In genomic region chr2:218671077-218671653, GRCh38 we compare ENCODE assay signal across 8 cellular contexts.
DNase-seq lines count a peak whose midpoint lies in the region; TF ChIP-seq lines count a peak whose summit lies in the region.

No MANE protein-coding gene starts in this region.

- peak overlapping the region; percentile 95 for H3K4me3 Mint-ChIP-seq in dendritic cell treated with granulocyte-macrophage colony-stimulating factor and Interleukin-4, amounts not matched to agents 40 ng/mL and 50 ng/mL, for 4 days
- peak overlapping the region; percentile 98 to 100 (median 98) for H3K4me3 Mint-ChIP-seq in nephron

- no peaks in the 10 kb centered on the region for H3K27me3 Mint-ChIP-seq in dendritic cell treated with granulocyte-macrophage colony-stimulating factor and Interleukin-4, amounts not matched to agents 40 ng/mL and 50 ng/mL, for 4 days
- no peaks in the 10 kb centered on the region for H3K27me3 Mint-ChIP-seq in nephron (ENCODE audit: low read depth)

- H3K9me3 ChIP-seq in MM.1S (replicated peaks; ENCODE audit: insufficient read depth, low read length): no peaks in the 10 kb centered on the region

- no peaks in the 10 kb centered on the region for H3K27me3 ChIP-seq in MM.1S (replicated peaks; ENCODE audit: insufficient read depth, low read length)

- H3K4me3 ChIP-seq in MM.1S (ENCODE audit: low read length): peak overlapping the region; percentile 72

- H3K9ac ChIP-seq in MM.1S (ENCODE audit: low read length): peak overlapping the region; percentile 72

- H3K4me1 Mint-ChIP-seq in dendritic cell treated with granulocyte-macrophage colony-stimulating factor and Interleukin-4, amounts not matched to agents 40 ng/mL and 50 ng/mL, for 4 days (ENCODE audit: low read depth): peaks cover 19% of the 10 kb centered on the region
- H3K4me1 Mint-ChIP-seq in nephron: peaks cover 19% of the 10 kb centered on the region

- DNase-seq in DMS53 (lab: John Stamatoyannopoulos, UW) (peak; percentile 39), DMS53 treated with DMSO at 0.1 percent for 48 hours (lab: John Stamatoyannopoulos, UW; ENCODE audit: unreplicated experiment) (no peak), MM.1S (no peak), GM19240 (ENCODE audit: insufficient read length, low spot score) (no peak), HuH-7 (ENCODE audit: low spot score) (no peak)
- no peak for DNase-seq in stimulated activated CD4-positive, alpha-beta T cell treated with anti-CD3 and anti-CD28 coated beads, Interleukin-15, amount 100 ng/mL, for 24 hours

- no peaks in the 10 kb centered on the region for H3K36me3 ChIP-seq in MM.1S (replicated peaks; ENCODE audit: insufficient read depth, low read length)

- H3F3A ChIP-seq in MM.1S (ENCODE audit: insufficient read depth, low read length): no peaks in the 10 kb centered on the region

- TF ChIP-seq CTCF in MM.1S (IDR thresholded peaks at IDR 0.05; ENCODE audit: low read length) (no peak), nephron (IDR thresholded peaks at IDR 0.05; ENCODE audit: unreplicated experiment in 3 of 3) (no peak)

- H3K36me3 Mint-ChIP-seq in dendritic cell treated with granulocyte-macrophage colony-stimulating factor and Interleukin-4, amounts not matched to agents 40 ng/mL and 50 ng/mL, for 4 days (ENCODE audit: low read depth): peaks cover 40% of the 10 kb centered on the region
- peaks cover 40% of the 10 kb centered on the region for H3K36me3 Mint-ChIP-seq in nephron (ENCODE audit: low read depth)

- peaks cover 22% of the 10 kb centered on the region for H3K79me2 ChIP-seq in MM.1S (ENCODE audit: low read length)

- H3K27ac Mint-ChIP-seq in dendritic cell treated with granulocyte-macrophage colony-stimulating factor and Interleukin-4, amounts not matched to agents 40 ng/mL and 50 ng/mL, for 4 days: peak overlapping the region; percentile 88
- peak overlapping the region; percentile 98 to 100 (median 99) for H3K27ac Mint-ChIP-seq in nephron

- no peaks in the 10 kb centered on the region for H3K9me2 ChIP-seq in MM.1S (replicated peaks; ENCODE audit: insufficient read depth, low read length)

- no peaks in the 10 kb centered on the region for H3K9me3 Mint-ChIP-seq in dendritic cell treated with granulocyte-macrophage colony-stimulating factor and Interleukin-4, amounts not matched to agents 40 ng/mL and 50 ng/mL, for 4 days
- no peaks in the 10 kb centered on the region for H3K9me3 Mint-ChIP-seq in nephron

- peak overlapping the region; percentile 75 for H3K4me2 ChIP-seq in MM.1S (ENCODE audit: low read depth, low read length)

- H4K20me1 ChIP-seq in MM.1S (ENCODE audit: insufficient read depth, low read length): no peaks in the 10 kb centered on the region

- intact Hi-C loops in dendritic cell treated with granulocyte-macrophage colony-stimulating factor and Interleukin-4, amounts not matched to agents 40 ng/mL and 50 ng/mL, for 4 days (cut with micrococcal nuclease): no loop called here

- H2AFZ ChIP-seq in MM.1S (ENCODE audit: low read length): peak overlapping the region; percentile 73

- H3K27ac ChIP-seq in MM.1S (ENCODE audit: low read length): peak overlapping the region; percentile 46; the same call in 1 of the 2 replicates

- H3K4me1 ChIP-seq in MM.1S (ENCODE audit: low read length): peaks cover 10% of the 10 kb centered on the region
